In genomic region chr1:15570861-15571260, GRCh38 we compare ENCODE assay signal across 15 cellular contexts. TPM values are rescaled to one million over a fixed set of nuclear protein-coding genes. Genes with fewer than 3 reads are reported as not detected.
DNase-seq lines count a peak whose midpoint lies in the region; ATAC-seq, FAIRE-seq and TF ChIP-seq lines count a peak whose summit lies in the region.
"Had no signal": no experiment of that assay in that cellular context is flagged by ENCODE, and none has a peak within 500 bp of the region (broad histone marks: within the 10 kb centered on the region; RNA-seq: fewer than 3 reads in every experiment).

No MANE protein-coding gene starts in this region.

- FAIRE-seq in HepG2 (lab: Jason Lieb, UNC) = no peak
- FAIRE-seq: A204.1 had no signal

- peak overlapping the region; percentile 7 to 96 (median 51) for H3K27ac Mint-ChIP-seq in naive B cell
- no peak overlapping the region for H3K27ac Mint-ChIP-seq in osteocyte (ENCODE audit: unreplicated experiment)

- TF ChIP-seq CTCF in HepG2 (CRISPR knock-in tag; IDR thresholded peaks at IDR 0.05) = no peak
- TF ChIP-seq CTCF in right lobe of liver (IDR thresholded peaks at IDR 0.05) = no peak
- no peak for TF ChIP-seq CTCF in OCI-LY3 (IDR thresholded peaks at IDR 0.05; ENCODE audit: low read depth, low read length)
- TF ChIP-seq CTCF in thyroid gland (IDR thresholded peaks at IDR 0.05) = no peak
- TF ChIP-seq CTCF in osteocyte (IDR thresholded peaks at IDR 0.05) = no peak

- H3K9me3 ChIP-seq in HepG2 (ENCODE audit: low read length) = no peaks in the 10 kb centered on the region
- no peaks in the 10 kb centered on the region for H3K9me3 ChIP-seq in right lobe of liver
- H3K9me3 ChIP-seq in OCI-LY3 (ENCODE audit: insufficient read depth, low read length) = no peaks in the 10 kb centered on the region
- H3K9me3 ChIP-seq in thyroid gland = no peaks in the 10 kb centered on the region

- no TSS peak for BruUV-seq in HepG2 (replicated peaks; lab: Mats Ljungman, UMichigan)

- TF ChIP-seq RAD21 in HepG2 (CRISPR knock-in tag; IDR thresholded peaks at IDR 0.05) = no peak

- DNase-seq in HepG2 (ENCODE audit: low spot score) (no peak), right lobe of liver (no peak), naive B cell (no peak), thyroid gland (no peak), osteocyte (ENCODE audit: extremely low spot score, unreplicated experiment) (no peak), NCI-H82 treated with DMSO at 0.1 percent for 48 hours (lab: John Stamatoyannopoulos, UW; ENCODE audit: unreplicated experiment) (no peak), inferior parietal cortex (ENCODE audit: extremely low spot score) (no peak)
- DNase-seq: DMS53, H7, NCI-H1092, NCI-H446 treated with DMSO at 0.1 percent for 48 hours had no signal

- H3K27me3 Mint-ChIP-seq in naive B cell (no peaks in the 10 kb centered on the region), osteocyte (ENCODE audit: unreplicated experiment) (no peaks in the 10 kb centered on the region)

- H3K9ac ChIP-seq in HepG2 (ENCODE audit: insufficient read depth, low read depth, low read length) (no peak overlapping the region), OCI-LY3 (ENCODE audit: low read length) (no peak overlapping the region)

- TF ChIP-seq POLR2A in HepG2 (IDR thresholded peaks at IDR 0.05; ENCODE audit: insufficient read depth in 1 of 2, low read depth in 2 of 2, low read length in 2 of 2) = no peak
- no peak for TF ChIP-seq POLR2A in right lobe of liver (IDR thresholded peaks at IDR 0.05)
- TF ChIP-seq POLR2A in thyroid gland (IDR thresholded peaks at IDR 0.05) = no peak

- no peak overlapping the region for H3K27ac ChIP-seq in HepG2 (ENCODE audit: extremely low read length, insufficient read depth, low read length)
- H3K27ac ChIP-seq in right lobe of liver = no peak overlapping the region
- H3K27ac ChIP-seq in OCI-LY3 (ENCODE audit: low read length) = peak overlapping the region; percentile 60; the same call in 1 of the 2 replicates
- peak overlapping the region; percentile 6 to 71 (median 17) for H3K27ac ChIP-seq in thyroid gland

- H4K20me1 ChIP-seq in HepG2 (ENCODE audit: insufficient read depth, low read length) = no peaks in the 10 kb centered on the region
- no peaks in the 10 kb centered on the region for H4K20me1 ChIP-seq in OCI-LY3 (ENCODE audit: insufficient read depth, low read length)

- intact Hi-C loops in HepG2 (cut with micrococcal nuclease; ENCODE audit: unreplicated experiment) = no loop called here
- intact Hi-C loops in right lobe of liver (cut with DNase I) = no loop called here
- intact Hi-C loops in thyroid gland (cut with DNase I) = no loop called here

- no peaks in the 10 kb centered on the region for H3K27me3 ChIP-seq in HepG2 (ENCODE audit: control insufficient read depth in 1 of 2, insufficient read depth in 2 of 2, low read length in 2 of 2)
- no peaks in the 10 kb centered on the region for H3K27me3 ChIP-seq in right lobe of liver
- H3K27me3 ChIP-seq in OCI-LY3 (ENCODE audit: low read depth, low read length) = no peaks in the 10 kb centered on the region
- no peaks in the 10 kb centered on the region for H3K27me3 ChIP-seq in thyroid gland

- H2AFZ ChIP-seq in HepG2 (ENCODE audit: low read length) (no peak overlapping the region), OCI-LY3 (ENCODE audit: low read depth, low read length) (no peak overlapping the region)

- ATAC-seq in HepG2 (no peak), right lobe of liver (no peak), naive B cell (ENCODE audit: low read depth in 2 of 2) (no peak)
- ATAC-seq: Panc1 had no signal

- H3K36me3 Mint-ChIP-seq in naive B cell = peaks cover 12 to 15% of the 10 kb centered on the region in 2 donors
- peaks cover 40% of the 10 kb centered on the region for H3K36me3 Mint-ChIP-seq in osteocyte (ENCODE audit: unreplicated experiment)

- H3K4me1 Mint-ChIP-seq in naive B cell (peaks cover 16 to 44% (median 32%) of the 10 kb centered on the region in 3 donors), osteocyte (ENCODE audit: unreplicated experiment) (peaks cover 6% of the 10 kb centered on the region)
- H3K4me1 Mint-ChIP-seq: CD14-positive monocyte had no signal

- POLR2A ChIA-PET in HepG2 (lab: Yijun Ruan, JAX) = interaction anchor here (0.9 to 1.7 kb wide), 3 partner anchors 9 to 47 kb away, joined by 3 to 6 read pairs (median 4); partner anchors contain the start of genes AGMAT and CASP9

- TF ChIP-seq EP300 in HepG2 (IDR thresholded peaks at IDR 0.05; ENCODE audit: low read depth in 2 of 2, low read length in 2 of 2) (no peak), HepG2 (CRISPR knock-in tag; IDR thresholded peaks at IDR 0.05; ENCODE audit: borderline replicate concordance) (no peak)

- no peak overlapping the region for H3K4me2 ChIP-seq in HepG2 (ENCODE audit: low read depth, low read length)
- H3K4me2 ChIP-seq in OCI-LY3 (ENCODE audit: low read length) = peak overlapping the region; percentile 57; the same call in 1 of the 2 replicates

- no peak overlapping the region for H3K4me3 ChIP-seq in HepG2 (replicated peaks in 1 of 3; ENCODE audit: insufficient read depth in 1 of 3, low read depth in 2 of 3, low read length in 3 of 3)
- H3K4me3 ChIP-seq in right lobe of liver = no peak overlapping the region
- no peak overlapping the region for H3K4me3 ChIP-seq in OCI-LY3 (ENCODE audit: low read length)
- no peak overlapping the region for H3K4me3 ChIP-seq in thyroid gland (replicated peaks in 1 of 3)

- H3K9me3 Mint-ChIP-seq in naive B cell (no peaks in the 10 kb centered on the region), osteocyte (ENCODE audit: unreplicated experiment) (no peaks in the 10 kb centered on the region)
- H3K9me3 Mint-ChIP-seq: CD14-positive monocyte had no signal

- H3K36me3 ChIP-seq in HepG2 (replicated peaks in 1 of 2; ENCODE audit: control insufficient read depth in 1 of 2, insufficient read depth in 2 of 2, low read length in 2 of 2) = peaks cover 22 to 68% of the 10 kb centered on the region in 2 experiments
- H3K36me3 ChIP-seq in right lobe of liver = peaks cover 0 to 42% (median 21%) of the 10 kb centered on the region in 4 donors
- H3K36me3 ChIP-seq in OCI-LY3 (replicated peaks; ENCODE audit: low read depth, low read length) = peaks cover 13% of the 10 kb centered on the region
- peaks cover 20 to 26% of the 10 kb centered on the region in 2 donors for H3K36me3 ChIP-seq in thyroid gland

- CTCF ChIA-PET in HepG2 (lab: Yijun Ruan, JAX; ENCODE audit: low intra/inter-chr PET ratio, low total read pairs) = no interaction called here

- in situ Hi-C loops in HepG2 (cut with HindIII; ENCODE audit: extremely low pct_ligation_motif_present, low pct_unique_long_range_greater_than_20kb) = no loop called here

- no peaks in the 10 kb centered on the region for H3K79me2 ChIP-seq in HepG2 (ENCODE audit: insufficient read depth, low read length)
- H3K79me2 ChIP-seq in OCI-LY3 (ENCODE audit: low read length) = no peaks in the 10 kb centered on the region

- H3K4me3 Mint-ChIP-seq in naive B cell = peak overlapping the region in 6 of 8 donors; percentile 37 to 89 (median 67)
- no peak overlapping the region for H3K4me3 Mint-ChIP-seq in osteocyte (ENCODE audit: unreplicated experiment)
- H3K4me3 Mint-ChIP-seq: CD14-positive monocyte had no signal

- 0 out of 2 replicates have a peak, but pooled peaks cover 6% of the 10 kb centered on the region for H3K4me1 ChIP-seq in HepG2 (ENCODE audit: insufficient read depth, low read length)
- H3K4me1 ChIP-seq in right lobe of liver = peaks cover 0 to 17% (median 8%) of the 10 kb centered on the region in 4 donors
- H3K4me1 ChIP-seq in OCI-LY3 (ENCODE audit: low read length) = peaks cover 16% of the 10 kb centered on the region
- peaks cover 10 to 12% of the 10 kb centered on the region in 2 donors for H3K4me1 ChIP-seq in thyroid gland

- 95% methylated on average over 1 of the region's 1 CpG for WGBS in HepG2 (ENCODE audit: low lambda C conversion rate)
- WGBS in right lobe of liver (ENCODE audit: insufficient coverage, low coverage, low lambda C conversion rate, missing lambda C conversion rate) = 64% methylated on average over 1 of the region's 1 CpG
- 92 to 100% methylated on average over 1 of the region's 1 CpG for WGBS in thyroid gland, 2 donors

RNA-seq across cellular contexts. Expression of gene AGMAT, which starts 14.0 kb away (rescaled TPM):
- total RNA-seq in HepG2 (2016; rRNA removed; fragmentation: Illumina TruSeq; extraction: Trizol) (174 and 216 TPM in 2 replicates), right lobe of liver (10 to 100 TPM; 49.4 to 79.9 (median 66.1) TPM), thyroid gland (1 to 10 TPM in 1 of 4 donors, under 1 TPM in 2, not detected in 1; 0.13 to 1.6 (median 0.49) TPM), osteocyte (0.13 and 0.19 TPM in 2 replicates)
- total RNA-seq in HepG2 (2016; cell fraction: cytosol; rRNA removed; fragmentation: Illumina TruSeq; extraction: Trizol; ENCODE audit: low read depth) = 22.0 and 25.2 TPM in 2 replicates
- total RNA-seq in HepG2 (2016; cell fraction: insoluble cytoplasmic fraction; rRNA removed; fragmentation: Illumina TruSeq; extraction: Trizol) = 174 and 209 TPM in 2 replicates
- total RNA-seq in HepG2 (2016; cell fraction: membrane; rRNA removed; fragmentation: Illumina TruSeq; extraction: Trizol) = 86.5 and 94.9 TPM in 2 replicates
- 61.7 and 71.0 TPM in 2 replicates for total RNA-seq in HepG2 (2016; cell fraction: nucleus; rRNA removed; fragmentation: Illumina TruSeq; extraction: Trizol)
- polyA plus RNA-seq in HepG2 (2011; rRNA removed) (52.6 and 59.1 TPM in 2 replicates), naive B cell (ENCODE audit: low read depth in 6 of 6) (1 to 10 TPM; 2.4 to 7.4 (median 3.8) TPM)
- 56.4 and 64.1 TPM in 2 replicates for polyA plus RNA-seq in HepG2 (2011; cell fraction: cytosol; rRNA removed)
- polyA plus RNA-seq in HepG2 (2011; cell fraction: nucleus; rRNA removed) = 19.8 and 21.4 TPM in 2 replicates
- polyA plus RNA-seq in HepG2 (2012) = 42.6 and 66.8 TPM in 2 replicates
- 17.9 and 21.4 TPM in 2 replicates for polyA plus RNA-seq in HepG2 (2016; cell fraction: cytosol; fragmentation: Illumina TruSeq; extraction: Trizol; ENCODE audit: low read depth)
- 174 and 175 TPM in 2 replicates for polyA plus RNA-seq in HepG2 (2016; cell fraction: insoluble cytoplasmic fraction; fragmentation: Illumina TruSeq; extraction: Trizol; ENCODE audit: low read depth)
- 49.4 and 51.3 TPM in 2 replicates for polyA plus RNA-seq in HepG2 (2016; cell fraction: membrane; fragmentation: Illumina TruSeq; extraction: Trizol; ENCODE audit: low read depth)
- polyA plus RNA-seq in HepG2 (2016; cell fraction: nucleus; fragmentation: Illumina TruSeq; extraction: Trizol; ENCODE audit: insufficient read depth, low read depth) = 65.8 and 75.1 TPM in 2 replicates
- polyA minus RNA-seq in HepG2 (2011; rRNA and poly(A)+ RNA removed; ENCODE audit: low replicate concordance) = 29.8 and 85.0 TPM in 2 replicates
- 46.5 and 48.4 TPM in 2 replicates for polyA minus RNA-seq in HepG2 (2011; cell fraction: cytosol; rRNA and poly(A)+ RNA removed)
- 22.0 and 23.9 TPM in 2 replicates for polyA minus RNA-seq in HepG2 (2011; cell fraction: nucleus; rRNA and poly(A)+ RNA removed)
- polyA plus RNA-seq: CD14-positive monocyte had no signal

RNA-seq across cellular contexts. Expression of gene DNAJC16, which starts 44.2 kb away (rescaled TPM):
- total RNA-seq in HepG2 (2016; rRNA removed; fragmentation: Illumina TruSeq; extraction: Trizol) = 10.7 and 15.4 TPM in 2 replicates
- total RNA-seq in HepG2 (2016; cell fraction: cytosol; rRNA removed; fragmentation: Illumina TruSeq; extraction: Trizol; ENCODE audit: low read depth) = 7.3 and 7.8 TPM in 2 replicates
- 7.8 and 13.6 TPM in 2 replicates for total RNA-seq in HepG2 (2016; cell fraction: insoluble cytoplasmic fraction; rRNA removed; fragmentation: Illumina TruSeq; extraction: Trizol)
- 5.1 and 5.5 TPM in 2 replicates for total RNA-seq in HepG2 (2016; cell fraction: membrane; rRNA removed; fragmentation: Illumina TruSeq; extraction: Trizol)
- 15.6 and 16.7 TPM in 2 replicates for total RNA-seq in HepG2 (2016; cell fraction: nucleus; rRNA removed; fragmentation: Illumina TruSeq; extraction: Trizol)
- 11.4 and 11.7 TPM in 2 replicates for polyA plus RNA-seq in HepG2 (2011; rRNA removed)
- polyA plus RNA-seq in HepG2 (2011; cell fraction: cytosol; rRNA removed) = 3.9 and 5.8 TPM in 2 replicates
- polyA plus RNA-seq in HepG2 (2011; cell fraction: nucleus; rRNA removed) = 7.8 and 8.8 TPM in 2 replicates
- 12.0 and 15.5 TPM in 2 replicates for polyA plus RNA-seq in HepG2 (2012)
- polyA plus RNA-seq in HepG2 (2016; cell fraction: cytosol; fragmentation: Illumina TruSeq; extraction: Trizol; ENCODE audit: low read depth) = 0.53 and 0.67 TPM in 2 replicates
- 6.7 and 7.3 TPM in 2 replicates for polyA plus RNA-seq in HepG2 (2016; cell fraction: insoluble cytoplasmic fraction; fragmentation: Illumina TruSeq; extraction: Trizol; ENCODE audit: low read depth)
- 1.7 and 3.2 TPM in 2 replicates for polyA plus RNA-seq in HepG2 (2016; cell fraction: membrane; fragmentation: Illumina TruSeq; extraction: Trizol; ENCODE audit: low read depth)
- polyA plus RNA-seq in HepG2 (2016; cell fraction: nucleus; fragmentation: Illumina TruSeq; extraction: Trizol; ENCODE audit: insufficient read depth, low read depth) = 19.2 and 21.4 TPM in 2 replicates
- 20.6 and 25.6 TPM in 2 replicates for polyA minus RNA-seq in HepG2 (2011; rRNA and poly(A)+ RNA removed; ENCODE audit: low replicate concordance)
- polyA minus RNA-seq in HepG2 (2011; cell fraction: cytosol; rRNA and poly(A)+ RNA removed) = 12.1 and 19.7 TPM in 2 replicates
- 14.9 and 20.4 TPM in 2 replicates for polyA minus RNA-seq in HepG2 (2011; cell fraction: nucleus; rRNA and poly(A)+ RNA removed)
- 10 to 100 TPM in 4 of 6 experiments, 1 to 10 TPM in 2; 8.4 to 15.0 (median 11.9) TPM for total RNA-seq in right lobe of liver
- polyA plus RNA-seq in naive B cell (ENCODE audit: low read depth in 6 of 6) = 10 to 100 TPM in 4 of 6 donors, 1 to 10 TPM in 2; 8.5 to 15.4 (median 14.4) TPM
- 10 to 100 TPM; 24.3 to 46.8 (median 29.7) TPM for total RNA-seq in thyroid gland
- total RNA-seq in osteocyte = 20.8 and 28.8 TPM in 2 replicates

RNA-seq across cellular contexts. Expression of gene DDI2, which starts 46.4 kb away (rescaled TPM):
- total RNA-seq in HepG2 (2016; rRNA removed; fragmentation: Illumina TruSeq; extraction: Trizol) (25.7 and 34.0 TPM in 2 replicates), right lobe of liver (10 to 100 TPM; 24.9 to 70.0 (median 42.9) TPM), thyroid gland (10 to 100 TPM; 21.9 to 79.0 (median 38.6) TPM), osteocyte (20.0 and 23.4 TPM in 2 replicates)
- 5.9 and 7.5 TPM in 2 replicates for total RNA-seq in HepG2 (2016; cell fraction: cytosol; rRNA removed; fragmentation: Illumina TruSeq; extraction: Trizol; ENCODE audit: low read depth)
- total RNA-seq in HepG2 (2016; cell fraction: insoluble cytoplasmic fraction; rRNA removed; fragmentation: Illumina TruSeq; extraction: Trizol) = 26.2 and 32.2 TPM in 2 replicates
- 11.2 and 13.9 TPM in 2 replicates for total RNA-seq in HepG2 (2016; cell fraction: membrane; rRNA removed; fragmentation: Illumina TruSeq; extraction: Trizol)
- 41.5 and 50.4 TPM in 2 replicates for total RNA-seq in HepG2 (2016; cell fraction: nucleus; rRNA removed; fragmentation: Illumina TruSeq; extraction: Trizol)
- polyA plus RNA-seq in HepG2 (2011; rRNA removed) (8.5 and 10.1 TPM in 2 replicates), naive B cell (ENCODE audit: low read depth in 6 of 6) (1 to 10 TPM; 2.5 to 7.1 (median 5.7) TPM)
- 5.5 and 7.7 TPM in 2 replicates for polyA plus RNA-seq in HepG2 (2011; cell fraction: cytosol; rRNA removed)
- polyA plus RNA-seq in HepG2 (2011; cell fraction: nucleus; rRNA removed) = 19.8 and 23.2 TPM in 2 replicates
- 19.5 and 23.0 TPM in 2 replicates for polyA plus RNA-seq in HepG2 (2012)
- 1.1 and 1.3 TPM in 2 replicates for polyA plus RNA-seq in HepG2 (2016; cell fraction: cytosol; fragmentation: Illumina TruSeq; extraction: Trizol; ENCODE audit: low read depth)
- 22.9 and 23.8 TPM in 2 replicates for polyA plus RNA-seq in HepG2 (2016; cell fraction: insoluble cytoplasmic fraction; fragmentation: Illumina TruSeq; extraction: Trizol; ENCODE audit: low read depth)
- polyA plus RNA-seq in HepG2 (2016; cell fraction: membrane; fragmentation: Illumina TruSeq; extraction: Trizol; ENCODE audit: low read depth) = 2.7 and 3.3 TPM in 2 replicates
- polyA plus RNA-seq in HepG2 (2016; cell fraction: nucleus; fragmentation: Illumina TruSeq; extraction: Trizol; ENCODE audit: insufficient read depth, low read depth) = 23.7 and 25.3 TPM in 2 replicates
- 38.4 and 51.6 TPM in 2 replicates for polyA minus RNA-seq in HepG2 (2011; rRNA and poly(A)+ RNA removed; ENCODE audit: low replicate concordance)
- 15.5 and 15.8 TPM in 2 replicates for polyA minus RNA-seq in HepG2 (2011; cell fraction: cytosol; rRNA and poly(A)+ RNA removed)
- 118 and 145 TPM in 2 replicates for polyA minus RNA-seq in HepG2 (2011; cell fraction: nucleus; rRNA and poly(A)+ RNA removed)

RNA-seq across cellular contexts. Expression of gene CASP9, which starts 46.8 kb away (rescaled TPM):
- total RNA-seq in HepG2 (2016; rRNA removed; fragmentation: Illumina TruSeq; extraction: Trizol) (8.5 and 12.3 TPM in 2 replicates), right lobe of liver (1 to 10 TPM; 2.3 to 9.0 (median 8.2) TPM), thyroid gland (10 to 100 TPM; 16.9 to 29.8 (median 20.6) TPM), osteocyte (12.6 and 13.8 TPM in 2 replicates)
- 1.1 and 1.3 TPM in 2 replicates for total RNA-seq in HepG2 (2016; cell fraction: cytosol; rRNA removed; fragmentation: Illumina TruSeq; extraction: Trizol; ENCODE audit: low read depth)
- 10.1 and 11.4 TPM in 2 replicates for total RNA-seq in HepG2 (2016; cell fraction: insoluble cytoplasmic fraction; rRNA removed; fragmentation: Illumina TruSeq; extraction: Trizol)
- 3.7 and 4.1 TPM in 2 replicates for total RNA-seq in HepG2 (2016; cell fraction: membrane; rRNA removed; fragmentation: Illumina TruSeq; extraction: Trizol)
- 4.9 and 5.2 TPM in 2 replicates for total RNA-seq in HepG2 (2016; cell fraction: nucleus; rRNA removed; fragmentation: Illumina TruSeq; extraction: Trizol)
- polyA plus RNA-seq in HepG2 (2011; rRNA removed) (11.5 and 13.1 TPM in 2 replicates), naive B cell (ENCODE audit: low read depth in 6 of 6) (10 to 100 TPM in 5 of 6 donors, 1 to 10 TPM in 1; 4.8 to 17.7 (median 14.7) TPM)
- polyA plus RNA-seq in HepG2 (2011; cell fraction: cytosol; rRNA removed) = 10.4 and 11.1 TPM in 2 replicates
- 24.0 and 32.3 TPM in 2 replicates for polyA plus RNA-seq in HepG2 (2011; cell fraction: nucleus; rRNA removed)
- polyA plus RNA-seq in HepG2 (2012) = 4.9 and 7.1 TPM in 2 replicates
- 1.5 and 1.9 TPM in 2 replicates for polyA plus RNA-seq in HepG2 (2016; cell fraction: cytosol; fragmentation: Illumina TruSeq; extraction: Trizol; ENCODE audit: low read depth)
- 11.9 and 12.9 TPM in 2 replicates for polyA plus RNA-seq in HepG2 (2016; cell fraction: insoluble cytoplasmic fraction; fragmentation: Illumina TruSeq; extraction: Trizol; ENCODE audit: low read depth)
- polyA plus RNA-seq in HepG2 (2016; cell fraction: membrane; fragmentation: Illumina TruSeq; extraction: Trizol; ENCODE audit: low read depth) = 3.7 and 4.2 TPM in 2 replicates
- polyA plus RNA-seq in HepG2 (2016; cell fraction: nucleus; fragmentation: Illumina TruSeq; extraction: Trizol; ENCODE audit: insufficient read depth, low read depth) = 12.8 and 13.5 TPM in 2 replicates
- polyA minus RNA-seq in HepG2 (2011; rRNA and poly(A)+ RNA removed; ENCODE audit: low replicate concordance) = 14.4 and 219 TPM in 2 replicates
- 6.1 and 6.7 TPM in 2 replicates for polyA minus RNA-seq in HepG2 (2011; cell fraction: cytosol; rRNA and poly(A)+ RNA removed)
- 5.2 and 6.5 TPM in 2 replicates for polyA minus RNA-seq in HepG2 (2011; cell fraction: nucleus; rRNA and poly(A)+ RNA removed)

Comparison
In these comparisons a context has a peak if more than half of its experiments do, and no peak if none do; other contexts are left out.
1. H3K27ac ChIP-seq: peak in OCI-LY3 (single experiment) and thyroid gland (3 of 3); none in HepG2 (single experiment) and right lobe of liver (0 of 3).
2. RNA of gene AGMAT, which starts 14.0 kb away (total RNA-seq): 22.0 to 216 TPM in HepG2 and 49.4 to 79.9 TPM in right lobe of liver; 0.13 to 1.6 TPM in thyroid gland and 0.13 to 0.19 TPM in osteocyte; every median in the first group is over 4 times any median in the second.